ENCODE assay signal across 1 cellular context in the genomic region with DNA sequence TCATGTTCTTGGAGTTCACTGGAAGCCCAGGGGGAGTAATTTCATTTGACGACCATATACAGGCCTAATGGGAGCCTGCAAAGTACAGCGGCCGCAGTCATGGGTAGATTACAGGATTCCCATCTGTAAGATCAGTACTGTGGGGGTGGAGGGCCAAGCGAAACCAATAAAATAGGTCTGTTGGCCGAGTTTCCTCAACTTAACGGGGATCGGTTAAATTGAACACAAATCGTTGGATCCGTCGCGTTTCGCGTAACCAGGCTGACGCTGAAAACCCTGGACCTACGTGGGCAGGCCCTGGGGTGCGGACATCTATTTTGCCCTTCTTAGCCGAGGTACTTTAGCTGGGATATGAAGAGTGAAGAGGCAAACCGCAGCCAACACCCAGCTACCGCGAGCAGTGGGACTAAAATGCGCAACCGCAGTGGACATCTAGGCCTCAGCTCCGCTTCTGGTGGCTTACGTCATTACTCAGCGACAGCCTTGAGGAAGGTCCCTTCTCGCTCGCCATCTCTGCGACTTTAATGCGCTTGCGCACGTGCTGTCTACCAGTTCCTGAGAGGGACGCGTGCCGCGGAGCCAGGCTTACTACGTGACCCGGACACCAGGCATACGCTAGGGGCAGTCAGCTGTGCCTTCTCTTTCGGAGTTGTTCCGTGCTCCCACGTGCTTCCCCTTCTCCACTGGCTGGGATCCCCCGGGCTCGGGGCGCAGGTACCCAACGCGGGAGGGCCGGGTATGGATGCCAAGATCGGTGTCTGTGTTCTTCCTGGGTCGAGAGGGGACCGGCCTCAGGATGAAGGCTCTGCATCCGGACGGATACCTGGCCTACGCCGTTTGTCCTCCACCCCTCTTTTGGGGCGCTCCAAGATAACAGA.
TF ChIP-seq lines count a peak whose summit lies in the region.

A gene (plus strand): TSS at position 551 of the 878 bp plus-strand sequence. CDS start 2,597 bp downstream, outside the sequence.

TF ChIP-seq in SK-N-SH treated with all-trans-retinoic acid at 6 μM for 48 hours, 23 proteins besides CTCF, POLR2A, EP300 and RAD21 (continued from another document):
- TF ChIP-seq, protein P1, sequence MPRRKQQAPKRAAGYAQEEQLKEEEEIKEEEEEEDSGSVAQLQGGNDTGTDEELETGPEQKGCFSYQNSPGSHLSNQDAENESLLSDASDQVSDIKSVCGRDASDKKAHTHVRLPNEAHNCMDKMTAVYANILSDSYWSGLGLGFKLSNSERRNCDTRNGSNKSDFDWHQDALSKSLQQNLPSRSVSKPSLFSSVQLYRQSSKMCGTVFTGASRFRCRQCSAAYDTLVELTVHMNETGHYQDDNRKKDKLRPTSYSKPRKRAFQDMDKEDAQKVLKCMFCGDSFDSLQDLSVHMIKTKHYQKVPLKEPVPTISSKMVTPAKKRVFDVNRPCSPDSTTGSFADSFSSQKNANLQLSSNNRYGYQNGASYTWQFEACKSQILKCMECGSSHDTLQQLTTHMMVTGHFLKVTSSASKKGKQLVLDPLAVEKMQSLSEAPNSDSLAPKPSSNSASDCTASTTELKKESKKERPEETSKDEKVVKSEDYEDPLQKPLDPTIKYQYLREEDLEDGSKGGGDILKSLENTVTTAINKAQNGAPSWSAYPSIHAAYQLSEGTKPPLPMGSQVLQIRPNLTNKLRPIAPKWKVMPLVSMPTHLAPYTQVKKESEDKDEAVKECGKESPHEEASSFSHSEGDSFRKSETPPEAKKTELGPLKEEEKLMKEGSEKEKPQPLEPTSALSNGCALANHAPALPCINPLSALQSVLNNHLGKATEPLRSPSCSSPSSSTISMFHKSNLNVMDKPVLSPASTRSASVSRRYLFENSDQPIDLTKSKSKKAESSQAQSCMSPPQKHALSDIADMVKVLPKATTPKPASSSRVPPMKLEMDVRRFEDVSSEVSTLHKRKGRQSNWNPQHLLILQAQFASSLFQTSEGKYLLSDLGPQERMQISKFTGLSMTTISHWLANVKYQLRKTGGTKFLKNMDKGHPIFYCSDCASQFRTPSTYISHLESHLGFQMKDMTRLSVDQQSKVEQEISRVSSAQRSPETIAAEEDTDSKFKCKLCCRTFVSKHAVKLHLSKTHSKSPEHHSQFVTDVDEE (CRISPR knock-in tag; IDR thresholded peaks at IDR 0.05), result no peak
- TF ChIP-seq OSR1 (CRISPR knock-in tag; IDR thresholded peaks at IDR 0.05) (no peak), RARB (CRISPR knock-in tag; IDR thresholded peaks at IDR 0.05) (0 out of 2 replicates have a peak, but pooled peaks have one; percentile 12), ZNF70 (CRISPR knock-in tag; IDR thresholded peaks at IDR 0.05) (no peak; the same call in 1 of the 2 replicates), ZC3H10 (CRISPR knock-in tag; IDR thresholded peaks at IDR 0.05) (0 out of 2 replicates have a peak, but pooled peaks have one; percentile 39)
